In the genomic region with DNA sequence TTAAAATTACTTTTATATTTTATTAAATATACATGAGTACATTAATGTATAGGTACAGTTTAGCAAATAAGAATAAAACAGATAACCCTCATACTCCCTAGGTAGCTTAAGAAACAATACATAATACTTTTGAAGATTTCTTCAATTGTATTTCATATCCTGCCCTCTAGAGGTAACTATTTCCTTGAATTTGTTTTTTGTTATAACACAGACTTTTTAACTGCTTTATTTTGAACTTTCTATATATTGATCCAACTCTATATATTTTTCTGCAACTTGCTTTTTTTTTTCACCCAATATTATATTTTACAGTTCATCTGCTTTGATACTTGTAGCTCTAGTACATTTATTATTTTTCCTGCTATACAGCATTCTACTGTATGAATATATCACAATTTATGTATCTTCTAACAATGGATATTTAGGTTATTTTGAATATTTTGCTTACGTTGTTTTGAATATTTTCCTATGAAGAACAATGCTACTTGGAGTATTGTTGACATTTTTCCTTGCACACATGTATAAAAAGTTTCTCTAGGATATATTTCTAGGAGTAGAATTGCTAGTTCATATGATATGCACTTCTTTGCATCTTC, we compare ENCODE assay signal across 1 cellular context.
TF ChIP-seq lines count a peak whose summit lies in the region.

No MANE protein-coding gene starts in this region.

TF ChIP-seq in endothelial cell of umbilical vein, 7 proteins besides CTCF, POLR2A, EP300 and RAD21 (continued from another document):
- no peak for TF ChIP-seq POLR2AphosphoS5 (IDR thresholded peaks at IDR 0.05; ENCODE audit: insufficient read depth, low read depth, low read length)
- TF ChIP-seq EZH2 (IDR thresholded peaks at IDR 0.05; ENCODE audit: borderline replicate concordance, low read depth, low read length, severe bottlenecking): no peak
- no peak for TF ChIP-seq GATA2 (IDR thresholded peaks at IDR 0.05; ENCODE audit: insufficient read depth, insufficient read length, low read depth, low read length)
- TF ChIP-seq, protein P1, sequence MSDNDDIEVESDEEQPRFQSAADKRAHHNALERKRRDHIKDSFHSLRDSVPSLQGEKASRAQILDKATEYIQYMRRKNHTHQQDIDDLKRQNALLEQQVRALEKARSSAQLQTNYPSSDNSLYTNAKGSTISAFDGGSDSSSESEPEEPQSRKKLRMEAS (IDR thresholded peaks at IDR 0.05; ENCODE audit: insufficient read depth, insufficient read length): no peak
